Comparison of ENCODE assay signal across 18 cellular contexts in the genomic region with DNA sequence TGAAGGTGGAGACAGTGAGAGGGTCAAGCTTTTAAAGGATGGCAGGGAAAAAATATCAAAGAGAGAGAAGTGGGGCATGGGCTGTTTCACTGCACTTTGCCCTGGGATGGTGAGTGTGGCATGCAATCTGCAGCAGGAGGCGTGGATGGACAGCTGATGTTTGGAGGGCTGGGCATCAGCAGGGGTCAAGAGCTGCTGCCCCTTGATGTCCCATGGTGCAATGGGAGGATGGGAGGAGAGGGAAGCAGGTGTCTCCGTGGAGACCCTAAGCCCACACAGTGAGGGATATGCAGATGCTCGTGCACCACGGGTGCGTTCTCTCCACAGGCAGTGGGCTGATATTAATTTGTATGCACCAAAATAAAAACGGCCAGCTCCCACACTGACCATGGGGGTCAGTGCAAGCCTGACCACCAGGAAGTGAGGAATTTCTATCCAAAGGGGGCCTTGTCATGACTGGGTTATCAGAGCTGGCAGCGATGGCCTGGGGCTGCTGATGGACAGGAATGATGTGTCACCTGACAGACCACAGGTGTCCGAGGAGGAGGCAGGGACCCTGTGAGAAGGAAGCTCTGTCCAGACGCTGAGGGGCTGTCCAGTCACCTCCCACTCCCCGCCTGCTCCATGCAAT.
DNase-seq lines count a peak whose midpoint lies in the region; ATAC-seq and TF ChIP-seq lines count a peak whose summit lies in the region.
"Had no signal": no experiment of that assay in that cellular context is flagged by ENCODE, and none has a peak within 500 bp of the region (broad histone marks: within the 10 kb centered on the region; RNA-seq: fewer than 3 reads in every experiment).

No MANE protein-coding gene starts in this region.

- H4K91ac ChIP-seq in H9 (ENCODE audit: insufficient read length, low read depth, low read length) (no peak overlapping the region), neuronal stem cell (ENCODE audit: low read depth, low read length, poor library complexity) (no peak overlapping the region)

- H3K79me1 ChIP-seq in H9 (ENCODE audit: insufficient read depth, low read depth, low read length, poor library complexity, severe bottlenecking) = no peaks in the 10 kb centered on the region
- H3K79me1 ChIP-seq in neuronal stem cell (ENCODE audit: low read depth, low read length) = no peaks in the 10 kb centered on the region

- H4K20me1 ChIP-seq in H9 (ENCODE audit: control insufficient read depth, insufficient read depth, insufficient read length) = peaks cover 2% of the 10 kb centered on the region

- intact Hi-C loops in spleen (cut with DNase I; ENCODE audit: low total_unique reads) = no loop called here

- no peak overlapping the region for H3K27ac Mint-ChIP-seq in H9
- H3K27ac Mint-ChIP-seq: IgD-negative memory B cell had no signal

- H3K4ac ChIP-seq in H9 (ENCODE audit: low read depth, low read length) (no peak overlapping the region), neuronal stem cell (ENCODE audit: low read length) (no peak overlapping the region)

- H3K4me3 ChIP-seq in RWPE2 (ENCODE audit: severe bottlenecking) (no peak overlapping the region), neuronal stem cell (ENCODE audit: low read length in 2 of 2) (no peak overlapping the region), spleen (no peak overlapping the region)

- H2BK120ac ChIP-seq in H9 (ENCODE audit: low read depth, low read length, poor library complexity, severe bottlenecking) (no peak overlapping the region), neuronal stem cell (ENCODE audit: low read depth, low read length) (no peak overlapping the region)

- ATAC-seq in RWPE2 (ENCODE audit: low read depth) (no peak), HG03469 (IDR thresholded peaks at IDR 0.05; ENCODE audit: unreplicated experiment) (no peak)

- no peak for TF ChIP-seq POLR2A in spleen (IDR thresholded peaks at IDR 0.05)

- no peak overlapping the region; a peak in 1 of 5 replicates for H3K4me3 Mint-ChIP-seq in H9
- H3K4me3 Mint-ChIP-seq: CD4-positive, CD25-positive, alpha-beta regulatory T cell; CD8-positive, alpha-beta memory T cell; IgD-negative memory B cell had no signal

- peaks cover 0 to 11% of the 10 kb centered on the region in 2 experiments; a peak in 2 of 4 replicates for H3K4me1 Mint-ChIP-seq in H9
- H3K4me1 Mint-ChIP-seq: CD4-positive, CD25-positive, alpha-beta regulatory T cell; CD8-positive, alpha-beta memory T cell had no signal

- H2AK5ac ChIP-seq in H9 (ENCODE audit: insufficient read length, low read length) (no peak overlapping the region), neuronal stem cell (ENCODE audit: low read depth, low read length) (no peak overlapping the region)

- H3K9ac ChIP-seq in H9 (ENCODE audit: extremely low read depth, insufficient read length, low read length) = no peak overlapping the region
- H3K9ac ChIP-seq in neuronal stem cell (ENCODE audit: low read depth, low read length, poor library complexity) = no peak overlapping the region

- H4K8ac ChIP-seq in H9 (replicated peaks; ENCODE audit: insufficient read length, low read depth, low read length) (no peak overlapping the region), neuronal stem cell (ENCODE audit: low read depth, low read length) (no peak overlapping the region)

- H3K27me3 ChIP-seq in H9 (ENCODE audit: insufficient read depth, low read length) (no peaks in the 10 kb centered on the region), RWPE2 (ENCODE audit: insufficient read depth, poor library complexity, severe bottlenecking) (peaks cover 56% of the 10 kb centered on the region), neuronal stem cell (ENCODE audit: control insufficient read depth in 3 of 3, insufficient read depth in 3 of 3, low read depth in 1 of 3, low read length in 3 of 3) (peaks cover 0 to 34% (median 0%) of the 10 kb centered on the region in 3 experiments), spleen (replicated peaks in 1 of 7) (peaks cover 0 to 55% (median 0%) of the 10 kb centered on the region in 7 donors)
- H3K27me3 ChIP-seq: BE2C had no signal

- no peak overlapping the region for H3K4me2 ChIP-seq in H9 (ENCODE audit: insufficient read depth, insufficient read length, low read length)
- no peak overlapping the region for H3K4me2 ChIP-seq in neuronal stem cell (ENCODE audit: insufficient read depth, low read length, poor library complexity, severe bottlenecking)

- H3K23ac ChIP-seq in H9 (ENCODE audit: insufficient read length, low read depth, low read length) (no peak overlapping the region), neuronal stem cell (ENCODE audit: low read depth, low read length, poor library complexity) (no peak overlapping the region)

- H2AFZ ChIP-seq in H9 (ENCODE audit: low read length) (no peak overlapping the region), neuronal stem cell (ENCODE audit: low read length) (no peak overlapping the region)

- no peaks in the 10 kb centered on the region for H3K9me3 ChIP-seq in H9 (ENCODE audit: control insufficient read depth, low read depth, low read length)
- no peaks in the 10 kb centered on the region for H3K9me3 ChIP-seq in RWPE2 (ENCODE audit: severe bottlenecking)
- H3K9me3 ChIP-seq in neuronal stem cell (replicated peaks in 1 of 2; ENCODE audit: control insufficient read depth in 2 of 2, insufficient read depth in 1 of 2, low read depth in 1 of 2, low read length in 2 of 2) = no peaks in the 10 kb centered on the region
- no peaks in the 10 kb centered on the region for H3K9me3 ChIP-seq in spleen
- H3K9me3 ChIP-seq: BE2C had no signal

- TF ChIP-seq CTCF in H9 (conservative IDR thresholded peaks at IDR 0.05) (no peak), RWPE2 (IDR thresholded peaks at IDR 0.05; ENCODE audit: poor library complexity, severe bottlenecking) (no peak), spleen (IDR thresholded peaks at IDR 0.05 in 8 of 11, conservative IDR thresholded peaks at IDR 0.05 in 3 of 11) (no peak)

- H3K27me3 Mint-ChIP-seq in H9 (ENCODE audit: low read depth) = no peaks in the 10 kb centered on the region; the same call in 1 of the 2 replicates
- H3K27me3 Mint-ChIP-seq: CD4-positive, CD25-positive, alpha-beta regulatory T cell had no signal

- H2BK5ac ChIP-seq in H9 (ENCODE audit: insufficient read length, low read length) = no peak overlapping the region
- no peak overlapping the region for H2BK5ac ChIP-seq in neuronal stem cell (ENCODE audit: low read length)

- no peaks in the 10 kb centered on the region for H3K9me3 Mint-ChIP-seq in H9
- H3K9me3 Mint-ChIP-seq: CD4-positive, CD25-positive, alpha-beta regulatory T cell; CD8-positive, alpha-beta memory T cell; IgD-negative memory B cell had no signal

- H3K27ac ChIP-seq in H9 (ENCODE audit: insufficient read length, low read depth, low read length) (no peak overlapping the region), RWPE2 (ENCODE audit: poor library complexity, severe bottlenecking) (no peak overlapping the region), neuronal stem cell (replicated peaks; ENCODE audit: low read length) (no peak overlapping the region), spleen (no peak overlapping the region)

- no peaks in the 10 kb centered on the region for H3K23me2 ChIP-seq in H9 (ENCODE audit: insufficient read length, low read depth, low read length, poor library complexity, severe bottlenecking)

- H3K56ac ChIP-seq in H9 (ENCODE audit: insufficient read length, low read depth, low read length) = no peak overlapping the region

- H2BK12ac ChIP-seq in H9 (ENCODE audit: insufficient read length, low read depth, low read length) (no peak overlapping the region), neuronal stem cell (ENCODE audit: low read length) (no peak overlapping the region)

- H4K5ac ChIP-seq in H9 (ENCODE audit: insufficient read length, low read depth, low read length) = peak overlapping the region; percentile 68

- WGBS in H9 (ENCODE audit: extremely low coverage, insufficient read length, low lambda C conversion rate) = no CpG with 5 or more reads among the region's 10 CpGs
- no CpG with 5 or more reads among the region's 10 CpGs for WGBS in neuronal stem cell (ENCODE audit: extremely low coverage in 2 of 2, insufficient read length in 2 of 2, insufficient replicate concordance in 1 of 2), 2 donors
- WGBS in spleen, 5 donors = 45 to 62% (median 54%) methylated on average over 9 to 10 of the region's 10 CpGs

- no peak overlapping the region for H2BK15ac ChIP-seq in H9 (ENCODE audit: low read depth, low read length)
- H2BK15ac ChIP-seq in neuronal stem cell (ENCODE audit: low read length) = no peak overlapping the region

- H3K18ac ChIP-seq in H9 (ENCODE audit: insufficient read length, low read depth, low read length) (no peak overlapping the region), neuronal stem cell (ENCODE audit: low read length) (peak overlapping the region; percentile 44)

- H3K79me2 ChIP-seq in H9 (ENCODE audit: insufficient read depth, low read length) = no peaks in the 10 kb centered on the region

- no peak for DNase-seq in H9
- DNase-seq in RWPE2 (ENCODE audit: low spot score) = peak; percentile 36
- no peak for DNase-seq in neuronal stem cell (ENCODE audit: low spot score)
- DNase-seq in spleen = peak; percentile 64
- no peak for DNase-seq in NCI-H187 (lab: John Stamatoyannopoulos, UW)
- DNase-seq in NCI-H446 (lab: John Stamatoyannopoulos, UW) = no peak
- no peak for DNase-seq in NCI-H524 (lab: John Stamatoyannopoulos, UW)
- DNase-seq: ACHN; BE2C; C1 segment of cervical spinal cord; CD4-positive, CD25-positive, alpha-beta regulatory T cell; CD8-positive, alpha-beta memory T cell; COR-L47; GDM1; GOT3; H7 had no signal

- no peak overlapping the region for H3T11ph ChIP-seq in H9 (ENCODE audit: low read length)

- H3K36me3 ChIP-seq in RWPE2 (ENCODE audit: low read depth) (no peaks in the 10 kb centered on the region), neuronal stem cell (replicated peaks in 1 of 2; ENCODE audit: control insufficient read depth in 2 of 2, insufficient read depth in 2 of 2, low read length in 2 of 2) (no peaks in the 10 kb centered on the region), spleen (no peaks in the 10 kb centered on the region)
- H3K36me3 ChIP-seq: BE2C had no signal

- H3K4me1 ChIP-seq in H9 (ENCODE audit: insufficient read depth, low read length) (no peaks in the 10 kb centered on the region), RWPE2 (ENCODE audit: insufficient read depth, poor library complexity, severe bottlenecking) (no peaks in the 10 kb centered on the region), neuronal stem cell (ENCODE audit: control insufficient read depth in 2 of 2, insufficient read depth in 1 of 2, low read depth in 1 of 2, low read length in 2 of 2) (peaks cover 0 to 9% of the 10 kb centered on the region in 2 donors), spleen (no peaks in the 10 kb centered on the region)
- H3K4me1 ChIP-seq: BE2C had no signal

- no peaks in the 10 kb centered on the region for H3K36me3 Mint-ChIP-seq in H9 (ENCODE audit: insufficient read depth in 1 of 3, low read depth in 3 of 3)
- H3K36me3 Mint-ChIP-seq: CD4-positive, CD25-positive, alpha-beta regulatory T cell; CD8-positive, alpha-beta memory T cell had no signal

- no peak overlapping the region; the same call in 1 of the 2 replicates for H3K14ac ChIP-seq in H9 (ENCODE audit: insufficient read depth, low read length)
- peak overlapping the region; percentile 2 for H3K14ac ChIP-seq in neuronal stem cell (ENCODE audit: low read length)

- no peak overlapping the region for H2BK20ac ChIP-seq in H9 (ENCODE audit: low read depth, low read length, poor library complexity, severe bottlenecking)

Comparison
In these comparisons a context has a peak if more than half of its experiments do, and no peak if none do; other contexts are left out.
1. DNase-seq: peak in RWPE2 (single experiment) and spleen (single experiment); none in H9 (single experiment), neuronal stem cell (single experiment), NCI-H187 (0 of 2), NCI-H446 (0 of 2) and NCI-H524 (0 of 2).